Comparison of ENCODE assay signal across 9 cellular contexts in genomic region chr15:58440922-58441321, GRCh38. TPM values are rescaled to one million over a fixed set of nuclear protein-coding genes. Genes with fewer than 3 reads are reported as not detected.
DNase-seq lines count a peak whose midpoint lies in the region; ATAC-seq and TF ChIP-seq lines count a peak whose summit lies in the region.
"Had no signal": no experiment of that assay in that cellular context is flagged by ENCODE, and none has a peak within 500 bp of the region (broad histone marks: within the 10 kb centered on the region; RNA-seq: fewer than 3 reads in every experiment).

No MANE protein-coding gene starts in this region.

- H3K4me3 Mint-ChIP-seq in activated naive CD8-positive, alpha-beta T cell treated with anti-CD3 and anti-CD28 coated beads, Interleukin-2, amount 10 ng/mL, durations not matched to agents 7 days and 5 days = no peak overlapping the region

- peaks cover 17% of the 10 kb centered on the region for H3K36me3 Mint-ChIP-seq in activated naive CD8-positive, alpha-beta T cell treated with anti-CD3 and anti-CD28 coated beads, Interleukin-2, amount 10 ng/mL, durations not matched to agents 7 days and 5 days

- DNase-seq in LNCaP clone FGC (ENCODE audit: low read depth) = peak; percentile 36
- DNase-seq in activated naive CD8-positive, alpha-beta T cell treated with anti-CD3 and anti-CD28 coated beads, Interleukin-2, amount 10 ng/mL, durations not matched to agents 7 days and 5 days = no peak
- DNase-seq in iPS-NIHi7 (ENCODE audit: extremely low spot score) = peak; percentile 58
- DNase-seq in stimulated activated naive CD8-positive, alpha-beta T cell treated with anti-CD3 and anti-CD28 coated beads, Interleukin-15, Interleukin-2, amounts not matched to agents 100 U/mL and 50 U/mL, for 24 hours = no peak
- DNase-seq in GOT3 (lab: John Stamatoyannopoulos, UW) = no peak
- DNase-seq in activated CD4-positive, alpha-beta T cell treated with anti-CD3 and anti-CD28 coated beads, Interleukin-2, amount 50 U/mL, for 4 hours = no peak
- DNase-seq in activated naive CD4-positive, alpha-beta T cell (lab: John Stamatoyannopoulos, UW) = no peak
- DNase-seq: midbrain; stimulated activated CD4-positive, alpha-beta T cell treated with anti-CD3 and anti-CD28 coated beads, Interleukin-4, amount 100 ng/mL, for 4 hours had no signal

- H3K4me1 Mint-ChIP-seq in activated naive CD8-positive, alpha-beta T cell treated with anti-CD3 and anti-CD28 coated beads, Interleukin-2, amount 10 ng/mL, durations not matched to agents 7 days and 5 days = peaks cover 39% of the 10 kb centered on the region

- H3K4me3 ChIP-seq in LNCaP clone FGC (ENCODE audit: low read depth, low read length) = no peak overlapping the region

- H3K27me3 Mint-ChIP-seq in activated naive CD8-positive, alpha-beta T cell treated with anti-CD3 and anti-CD28 coated beads, Interleukin-2, amount 10 ng/mL, durations not matched to agents 7 days and 5 days = no peaks in the 10 kb centered on the region

- H3K27ac Mint-ChIP-seq in activated naive CD8-positive, alpha-beta T cell treated with anti-CD3 and anti-CD28 coated beads, Interleukin-2, amount 10 ng/mL, durations not matched to agents 7 days and 5 days = peak overlapping the region; percentile 14

- POLR2A ChIA-PET in activated naive CD8-positive, alpha-beta T cell treated with anti-CD3 and anti-CD28 coated beads, Interleukin-2, amount 10 ng/mL, durations not matched to agents 7 days and 5 days (lab: Charles Lee) = interaction anchor here (1.0 to 1.2 kb wide), 2 partner anchors 43 to 105 kb away, joined by 3 to 5 read pairs; no protein-coding TSS in a partner anchor

- H3K9me3 Mint-ChIP-seq in activated naive CD8-positive, alpha-beta T cell treated with anti-CD3 and anti-CD28 coated beads, Interleukin-2, amount 10 ng/mL, durations not matched to agents 7 days and 5 days = no peaks in the 10 kb centered on the region

- no peak for TF ChIP-seq CTCF in LNCaP clone FGC (IDR thresholded peaks at IDR 0.05; ENCODE audit: control insufficient read depth, extremely low read depth, insufficient read depth)

- no peak for ATAC-seq in activated naive CD8-positive, alpha-beta T cell treated with anti-CD3 and anti-CD28 coated beads, Interleukin-2, amount 10 ng/mL, durations not matched to agents 7 days and 5 days (ENCODE audit: low read depth)
- ATAC-seq in stimulated activated naive CD8-positive, alpha-beta T cell treated with anti-CD3 and anti-CD28 coated beads, Interleukin-15, Interleukin-2, amounts not matched to agents 100 U/mL and 50 U/mL, for 24 hours = peak; percentile 35

RNA-seq across cellular contexts. Expression of gene LIPC, which starts 9.1 kb away (rescaled TPM):
- total RNA-seq in activated naive CD8-positive, alpha-beta T cell treated with anti-CD3 and anti-CD28 coated beads, Interleukin-2, amount 10 ng/mL, durations not matched to agents 7 days and 5 days = 1 to 10 TPM; 7.4 to 9.0 TPM

Comparison
In these comparisons a context has a peak if more than half of its experiments do, and no peak if none do; other contexts are left out.
1. DNase-seq: peak in LNCaP clone FGC (single experiment) and iPS-NIHi7 (single experiment); none in activated naive CD8-positive, alpha-beta T cell treated with anti-CD3 and anti-CD28 coated beads, Interleukin-2, amount 10 ng/mL, durations not matched to agents 7 days and 5 days (single experiment), stimulated activated naive CD8-positive, alpha-beta T cell treated with anti-CD3 and anti-CD28 coated beads, Interleukin-15, Interleukin-2, amounts not matched to agents 100 U/mL and 50 U/mL, for 24 hours (single experiment), GOT3 (single experiment), activated CD4-positive, alpha-beta T cell treated with anti-CD3 and anti-CD28 coated beads, Interleukin-2, amount 50 U/mL, for 4 hours (0 of 2) and activated naive CD4-positive, alpha-beta T cell (0 of 4).